In genomic region chr16:49638696-49639629, GRCh38 we compare ENCODE assay signal across 13 cellular contexts.
DNase-seq lines count a peak whose midpoint lies in the region; ATAC-seq and TF ChIP-seq lines count a peak whose summit lies in the region.
"Had no signal": no experiment of that assay in that cellular context is flagged by ENCODE, and none has a peak within 500 bp of the region (broad histone marks: within the 10 kb centered on the region; RNA-seq: fewer than 3 reads in every experiment).

No MANE protein-coding gene starts in this region.

- no peak overlapping the region for H2BK5ac ChIP-seq in mesendoderm (ENCODE audit: low read length)

- no peak overlapping the region for H2AK5ac ChIP-seq in mesendoderm (ENCODE audit: low read length)

- peak overlapping the region; percentile 46 for H3K27ac Mint-ChIP-seq in endodermal cell
- H3K27ac Mint-ChIP-seq: activated T-helper 17 cell treated with anti-CD3 and anti-CD28 coated beads, Interleukin-2, amount 50 U/mL, for 72 hours had no signal

- TF ChIP-seq CTCF in endodermal cell (conservative IDR thresholded peaks at IDR 0.05) (no peak), smooth muscle cell (IDR thresholded peaks at IDR 0.05; ENCODE audit: borderline replicate concordance, insufficient read depth, poor library complexity, severe bottlenecking) (no peak)

- peaks cover 3% of the 10 kb centered on the region for H3K79me1 ChIP-seq in mesendoderm (ENCODE audit: low read length)

- H4K20me1 ChIP-seq in smooth muscle cell (ENCODE audit: low read depth) = no peaks in the 10 kb centered on the region
- H4K20me1 ChIP-seq in GM23248 (ENCODE audit: insufficient read depth) = no peaks in the 10 kb centered on the region

- in situ Hi-C loops in GM23248 (cut with MboI) = no loop called here

- DNase-seq in NCI-H69 (lab: John Stamatoyannopoulos, UW) = peak; percentile 16
- DNase-seq in endodermal cell = peak; percentile 41
- DNase-seq in mesendoderm = no peak
- no peak for DNase-seq in smooth muscle cell (lab: John Stamatoyannopoulos, UW; ENCODE audit: unreplicated experiment)
- DNase-seq in NCI-H226 = no peak
- DNase-seq in activated CD8-positive, alpha-beta memory T cell treated with anti-CD3 and anti-CD28 coated beads for 24 hours = no peak
- no peak for DNase-seq in GM23248
- DNase-seq: activated CD4-positive, alpha-beta T cell treated with anti-CD3 and anti-CD28 coated beads for 4 hours; effector memory CD4-positive, alpha-beta T cell; NCI-H2171 treated with DMSO at 0.1 percent for 48 hours; stimulated activated naive CD4-positive, alpha-beta T cell had no signal

- H3K4me3 ChIP-seq in endodermal cell (ENCODE audit: low read length) = no peak overlapping the region
- H3K4me3 ChIP-seq in mesendoderm (ENCODE audit: low read length) = no peak overlapping the region
- no peak overlapping the region for H3K4me3 ChIP-seq in smooth muscle cell
- H3K4me3 ChIP-seq in GM23248 = no peak overlapping the region

- H3K27me3 Mint-ChIP-seq in endodermal cell (ENCODE audit: insufficient read depth) = no peaks in the 10 kb centered on the region

- no peak for ATAC-seq in GM21717 (IDR thresholded peaks at IDR 0.05; ENCODE audit: unreplicated experiment)
- ATAC-seq: activated T-helper 17 cell treated with anti-CD3 and anti-CD28 coated beads, Interleukin-2, amount 50 U/mL, for 72 hours had no signal

- H3K18ac ChIP-seq in mesendoderm (ENCODE audit: low read length) = no peak overlapping the region

- H4K5ac ChIP-seq in mesendoderm (ENCODE audit: low read length) = no peak overlapping the region

- H3K79me2 ChIP-seq in mesendoderm (ENCODE audit: control insufficient read depth, insufficient read depth, low read length) (no peaks in the 10 kb centered on the region), smooth muscle cell (ENCODE audit: low read depth) (no peaks in the 10 kb centered on the region), GM23248 (ENCODE audit: insufficient read depth) (no peaks in the 10 kb centered on the region)

- H2AFZ ChIP-seq in smooth muscle cell (ENCODE audit: low read depth) (no peak overlapping the region), GM23248 (no peak overlapping the region)

- 85 to 91% methylated on average over 8 to 22 of the region's 22 CpGs for WGBS in endodermal cell (ENCODE audit: insufficient coverage in 1 of 2, insufficient read length in 1 of 2), 2 experiments
- WGBS in mesendoderm (ENCODE audit: extremely low coverage, insufficient coverage, low lambda C conversion rate) = no CpG with 5 or more reads among the region's 22 CpGs
- 61% methylated on average over 22 of the region's 22 CpGs for WGBS in smooth muscle cell (ENCODE audit: low lambda C conversion rate)
- WGBS in GM23248 (ENCODE audit: low coverage in 1 of 2, low lambda C conversion rate in 2 of 2, missing lambda C conversion rate in 2 of 2), 2 experiments = 76 to 77% methylated on average over 22 of the region's 22 CpGs

- peaks cover 27% of the 10 kb centered on the region for H3K4me1 Mint-ChIP-seq in endodermal cell
- H3K4me1 Mint-ChIP-seq: activated T-helper 17 cell treated with anti-CD3 and anti-CD28 coated beads, Interleukin-2, amount 50 U/mL, for 72 hours had no signal

- H3K4me1 ChIP-seq in endodermal cell (ENCODE audit: control insufficient read depth, insufficient read depth, low read length) (peaks cover 12% of the 10 kb centered on the region), mesendoderm (ENCODE audit: control insufficient read depth, low read depth, low read length) (peaks cover 6% of the 10 kb centered on the region), smooth muscle cell (ENCODE audit: low read depth) (peaks cover 29% of the 10 kb centered on the region), GM23248 (ENCODE audit: insufficient read depth) (peaks cover 9% of the 10 kb centered on the region)

- peak overlapping the region; percentile 90 for H3K23ac ChIP-seq in mesendoderm (ENCODE audit: low read length)

- H3K9me2 ChIP-seq in GM23248 (ENCODE audit: insufficient read depth) = no peaks in the 10 kb centered on the region

- H3F3A ChIP-seq in smooth muscle cell (ENCODE audit: low read depth) (peaks cover 11% of the 10 kb centered on the region), GM23248 (ENCODE audit: insufficient read depth) (peaks cover 16% of the 10 kb centered on the region; the same call in 1 of the 2 replicates)

- peaks cover 31% of the 10 kb centered on the region for H3K36me3 Mint-ChIP-seq in endodermal cell (ENCODE audit: low read depth)

- H2BK120ac ChIP-seq in mesendoderm (ENCODE audit: low read depth, low read length) = no peak overlapping the region

- H2BK15ac ChIP-seq in mesendoderm (replicated peaks; ENCODE audit: low read depth) = no peak overlapping the region

- no peaks in the 10 kb centered on the region for H3K9me3 ChIP-seq in endodermal cell (ENCODE audit: control insufficient read depth, low read length)
- H3K9me3 ChIP-seq in smooth muscle cell (replicated peaks; ENCODE audit: low read depth) = no peaks in the 10 kb centered on the region
- no peaks in the 10 kb centered on the region for H3K9me3 ChIP-seq in GM23248 (ENCODE audit: low read depth)

- H3K4me2 ChIP-seq in mesendoderm (ENCODE audit: low read length) (no peak overlapping the region), smooth muscle cell (peak overlapping the region; percentile 69), GM23248 (ENCODE audit: unreplicated experiment) (no peak overlapping the region)

- H3K27ac ChIP-seq in endodermal cell (ENCODE audit: low read depth, low read length) (peak overlapping the region; percentile 98), mesendoderm (ENCODE audit: low read depth, low read length) (no peak overlapping the region), smooth muscle cell (ENCODE audit: low read depth) (peak overlapping the region; percentile 84), GM23248 (no peak overlapping the region)

- no peaks in the 10 kb centered on the region for H3K27me3 ChIP-seq in endodermal cell (ENCODE audit: control insufficient read depth, insufficient read depth, low read length, poor library complexity, severe bottlenecking)
- no peaks in the 10 kb centered on the region for H3K27me3 ChIP-seq in mesendoderm (ENCODE audit: insufficient read depth, low read length, poor library complexity)
- H3K27me3 ChIP-seq in smooth muscle cell (ENCODE audit: low read depth) = no peaks in the 10 kb centered on the region
- no peaks in the 10 kb centered on the region for H3K27me3 ChIP-seq in GM23248 (replicated peaks; ENCODE audit: insufficient read depth)

- no peak overlapping the region for H4K8ac ChIP-seq in mesendoderm (ENCODE audit: low read depth, low read length)

- no peaks in the 10 kb centered on the region for H3K9me3 Mint-ChIP-seq in endodermal cell

- peaks cover 6% of the 10 kb centered on the region for H3K36me3 ChIP-seq in endodermal cell (ENCODE audit: control insufficient read depth, insufficient read depth, low read length)
- H3K36me3 ChIP-seq in mesendoderm (ENCODE audit: control insufficient read depth, insufficient read depth, low read length) = peaks cover 6% of the 10 kb centered on the region
- no peaks in the 10 kb centered on the region for H3K36me3 ChIP-seq in smooth muscle cell (ENCODE audit: low read depth)
- no peaks in the 10 kb centered on the region for H3K36me3 ChIP-seq in GM23248 (ENCODE audit: low read depth)

- H3K4ac ChIP-seq in mesendoderm (ENCODE audit: low read depth, low read length) = no peak overlapping the region

- no peak overlapping the region for H3K4me3 Mint-ChIP-seq in endodermal cell
- H3K4me3 Mint-ChIP-seq: activated T-helper 17 cell treated with anti-CD3 and anti-CD28 coated beads, Interleukin-2, amount 50 U/mL, for 72 hours had no signal

- H3K56ac ChIP-seq in mesendoderm (ENCODE audit: low read length) = peak overlapping the region; percentile 18

- H3K9ac ChIP-seq in endodermal cell (ENCODE audit: extremely low read depth, low read length, poor library complexity, severe bottlenecking) (peak overlapping the region; percentile 23), mesendoderm (ENCODE audit: low read length) (peak overlapping the region; percentile 35), smooth muscle cell (ENCODE audit: low read depth) (no peak overlapping the region), GM23248 (no peak overlapping the region)

Comparison
In these comparisons a context has a peak if more than half of its experiments do, and no peak if none do; other contexts are left out.
1. DNase-seq: peak in NCI-H69 (single experiment) and endodermal cell (single experiment); none in mesendoderm (single experiment), smooth muscle cell (single experiment), NCI-H226 (single experiment), activated CD8-positive, alpha-beta memory T cell treated with anti-CD3 and anti-CD28 coated beads for 24 hours (single experiment) and GM23248 (single experiment).
2. H3K27ac ChIP-seq: peak in endodermal cell (single experiment) and smooth muscle cell (single experiment); none in mesendoderm (single experiment) and GM23248 (single experiment).
3. H3K9ac ChIP-seq: peak in endodermal cell (single experiment) and mesendoderm (single experiment); none in smooth muscle cell (single experiment) and GM23248 (single experiment).